In genomic region chr10:131315343-131315742, GRCh38 we compare ENCODE assay signal across 31 cellular contexts. TPM values are rescaled to one million over a fixed set of nuclear protein-coding genes. Genes with fewer than 3 reads are reported as not detected.
DNase-seq lines count a peak whose midpoint lies in the region; ATAC-seq and TF ChIP-seq lines count a peak whose summit lies in the region.
"Had no signal": no experiment of that assay in that cellular context is flagged by ENCODE, and none has a peak within 500 bp of the region (broad histone marks: within the 10 kb centered on the region; RNA-seq: fewer than 3 reads in every experiment).

No MANE protein-coding gene starts in this region.

- no peak for TF ChIP-seq CTCF in brain microvascular endothelial cell (IDR thresholded peaks at IDR 0.05; ENCODE audit: low read depth, low read length, missing control alignments)

- no peak overlapping the region for H4K8ac ChIP-seq in trophoblast cell (ENCODE audit: low read depth, low read length)

- no peak overlapping the region for H3K4me3 ChIP-seq in brain microvascular endothelial cell (ENCODE audit: low read depth, low read length)
- H3K4me3 ChIP-seq in trophoblast cell (ENCODE audit: low read depth, low read length): no peak overlapping the region
- H3K4me3 ChIP-seq: BLaER1, breast epithelium, coronary artery, GM23338, left ventricle myocardium inferior, Peyer's patch, prostate gland, SJCRH30, stomach, tibial artery had no signal

- H2AFZ ChIP-seq in trophoblast cell (ENCODE audit: insufficient read depth, low read length, poor library complexity): no peak overlapping the region
- H2AFZ ChIP-seq: GM23338 had no signal

- DNase-seq in brain microvascular endothelial cell (peak; percentile 4), trophoblast cell (peak; percentile 62 to 75), NCI-H1105 (lab: John Stamatoyannopoulos, UW) (no peak), NCI-H1930 (lab: John Stamatoyannopoulos, UW) (no peak)
- DNase-seq: activated CD4-positive, alpha-beta T cell treated with anti-CD3 and anti-CD28 coated beads, Interleukin-2, amount 50 U/mL, for 48 hours; activated CD8-positive, alpha-beta memory T cell treated with anti-CD3 and anti-CD28 coated beads, Interleukin-2, amount 50 U/mL, for 4 hours; activated naive CD4-positive, alpha-beta T cell treated with anti-CD3 and anti-CD28 coated beads, Interleukin-2, amount 50 U/mL, for 16 hours; DMS53; effector memory CD8-positive, alpha-beta T cell; foreskin fibroblast; HFFc6; hippocampal formation; left ventricle myocardium inferior; NCI-H1105 treated with DMSO at 0.1 percent for 48 hours; NCI-H2029; NCI-H526; Peyer's patch; SJCRH30; stomach; T-cell; tibial artery had no signal

- no peak overlapping the region for H2AK5ac ChIP-seq in trophoblast cell (ENCODE audit: low read length)

- H3K36me3 ChIP-seq in brain microvascular endothelial cell (replicated peaks) (no peaks in the 10 kb centered on the region), trophoblast cell (ENCODE audit: control insufficient read depth in 1 of 2, insufficient read depth in 2 of 2, low read length in 2 of 2) (no peaks in the 10 kb centered on the region)
- H3K36me3 ChIP-seq: BLaER1, breast epithelium, left ventricle myocardium inferior, neutrophil, Peyer's patch, prostate gland, SJCRH30, stomach, tibial artery had no signal

- no peak overlapping the region for H2BK120ac ChIP-seq in trophoblast cell (ENCODE audit: insufficient read depth, low read length, poor library complexity)

- peaks cover 11% of the 10 kb centered on the region for H3K79me1 ChIP-seq in trophoblast cell (ENCODE audit: low read length)

- H3K9ac ChIP-seq in trophoblast cell (ENCODE audit: low read length): no peak overlapping the region
- H3K9ac ChIP-seq: BLaER1 had no signal

- WGBS in trophoblast cell (ENCODE audit: extremely low coverage, insufficient coverage, insufficient read length): no CpG with 5 or more reads among the region's 9 CpGs

- no peak overlapping the region for H3K18ac ChIP-seq in trophoblast cell (ENCODE audit: low read length)

- no peak overlapping the region for H4K91ac ChIP-seq in trophoblast cell (ENCODE audit: low read depth, low read length)

- no peak overlapping the region for H3K27ac ChIP-seq in brain microvascular endothelial cell
- H3K27ac ChIP-seq in trophoblast cell (ENCODE audit: low read depth, low read length): no peak overlapping the region
- H3K27ac ChIP-seq: BLaER1, breast epithelium, coronary artery, left ventricle myocardium inferior, neutrophil, Peyer's patch, prostate gland, SJCRH30, stomach, tibial artery had no signal

- H3K14ac ChIP-seq in trophoblast cell (ENCODE audit: low read length): no peak overlapping the region

- H3K9me3 ChIP-seq in trophoblast cell (ENCODE audit: insufficient read depth, low read depth, low read length): no peaks in the 10 kb centered on the region
- H3K9me3 ChIP-seq: breast epithelium, left ventricle myocardium inferior, neutrophil, Peyer's patch, prostate gland, SJCRH30, stomach, tibial artery had no signal

- no peak overlapping the region for H3K4ac ChIP-seq in trophoblast cell (ENCODE audit: low read depth, low read length)

- no peak overlapping the region for H3K4me2 ChIP-seq in trophoblast cell (ENCODE audit: low read length)
- H3K4me2 ChIP-seq: BLaER1, GM23338 had no signal

- H3K4me1 ChIP-seq in trophoblast cell (ENCODE audit: control insufficient read depth in 1 of 2, insufficient read depth in 2 of 2, low read length in 2 of 2): peaks cover 3 to 16% of the 10 kb centered on the region in 2 experiments
- H3K4me1 ChIP-seq: prostate gland, SJCRH30 had no signal

- ATAC-seq in GM18858 (IDR thresholded peaks at IDR 0.05; ENCODE audit: unreplicated experiment) (peak; percentile 57), HG02885 (IDR thresholded peaks at IDR 0.05; ENCODE audit: poor library complexity, unreplicated experiment) (peak; percentile 66), HG03108 (IDR thresholded peaks at IDR 0.05; ENCODE audit: unreplicated experiment) (no peak)
- ATAC-seq: effector memory CD8-positive, alpha-beta T cell; GM23338; T-cell had no signal

- no peak overlapping the region for H3K23ac ChIP-seq in trophoblast cell (ENCODE audit: low read length)

- H3K79me2 ChIP-seq in trophoblast cell (ENCODE audit: control insufficient read depth, insufficient read depth, low read length, poor library complexity): peaks cover 3% of the 10 kb centered on the region

- H4K12ac ChIP-seq in trophoblast cell (ENCODE audit: low read depth, low read length): no peak overlapping the region

- no peak overlapping the region for H2BK5ac ChIP-seq in trophoblast cell (ENCODE audit: low read depth, low read length, poor library complexity)

- in situ Hi-C loops in brain microvascular endothelial cell (cut with HindIII; ENCODE audit: low pct_ligation_motif_present, low sequenced_read_pairs): no loop called here

- H3K27me3 ChIP-seq in brain microvascular endothelial cell (replicated peaks): peaks cover 11% of the 10 kb centered on the region
- H3K27me3 ChIP-seq in trophoblast cell (ENCODE audit: insufficient read depth, low read length): no peaks in the 10 kb centered on the region
- H3K27me3 ChIP-seq: BLaER1, SJCRH30 had no signal

- no peak overlapping the region for H2BK12ac ChIP-seq in trophoblast cell (ENCODE audit: low read length)

RNA-seq across cellular contexts. Expression of gene TCERG1L, which starts 3.8 kb away (rescaled TPM):
- polyA plus RNA-seq in trophoblast cell (2013): 6.7 and 7.8 TPM in 2 replicates
- polyA plus RNA-seq: AG04450, stomach had no signal

Comparison
In these comparisons a context has a peak if more than half of its experiments do, and no peak if none do; other contexts are left out.
1. DNase-seq: peak in brain microvascular endothelial cell (single experiment) and trophoblast cell (2 of 2); none in NCI-H1105 (single experiment) and NCI-H1930 (0 of 2).